8 cellular contexts compared by ENCODE assay signal in genomic region chr1:64744492-64745180, GRCh38. TPM values are rescaled to one million over a fixed set of nuclear protein-coding genes. Genes with fewer than 3 reads are reported as not detected.
DNase-seq lines count a peak whose midpoint lies in the region; ATAC-seq and TF ChIP-seq lines count a peak whose summit lies in the region.

A gene with protein sequence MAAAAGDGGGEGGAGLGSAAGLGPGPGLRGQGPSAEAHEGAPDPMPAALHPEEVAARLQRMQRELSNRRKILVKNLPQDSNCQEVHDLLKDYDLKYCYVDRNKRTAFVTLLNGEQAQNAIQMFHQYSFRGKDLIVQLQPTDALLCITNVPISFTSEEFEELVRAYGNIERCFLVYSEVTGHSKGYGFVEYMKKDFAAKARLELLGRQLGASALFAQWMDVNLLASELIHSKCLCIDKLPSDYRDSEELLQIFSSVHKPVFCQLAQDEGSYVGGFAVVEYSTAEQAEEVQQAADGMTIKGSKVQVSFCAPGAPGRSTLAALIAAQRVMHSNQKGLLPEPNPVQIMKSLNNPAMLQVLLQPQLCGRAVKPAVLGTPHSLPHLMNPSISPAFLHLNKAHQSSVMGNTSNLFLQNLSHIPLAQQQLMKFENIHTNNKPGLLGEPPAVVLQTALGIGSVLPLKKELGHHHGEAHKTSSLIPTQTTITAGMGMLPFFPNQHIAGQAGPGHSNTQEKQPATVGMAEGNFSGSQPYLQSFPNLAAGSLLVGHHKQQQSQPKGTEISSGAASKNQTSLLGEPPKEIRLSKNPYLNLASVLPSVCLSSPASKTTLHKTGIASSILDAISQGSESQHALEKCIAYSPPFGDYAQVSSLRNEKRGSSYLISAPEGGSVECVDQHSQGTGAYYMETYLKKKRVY (plus strand): TSS chr1:64745075. CDS start chr1:64745173, 98 bp downstream.

- peaks cover 3% of the 10 kb centered on the region for H3K27me3 ChIP-seq in ectodermal cell (ENCODE audit: control insufficient read depth, insufficient read depth, low read length, poor library complexity, severe bottlenecking)
- H3K27me3 ChIP-seq in lower lobe of right lung (ENCODE audit: low read depth), result no peaks in the 10 kb centered on the region

- H3K9me3 ChIP-seq in ES-I3 (ENCODE audit: control insufficient read depth, insufficient read depth, low read length) (no peaks in the 10 kb centered on the region), ectodermal cell (ENCODE audit: control insufficient read depth, low read length) (no peaks in the 10 kb centered on the region), lower lobe of right lung (no peaks in the 10 kb centered on the region)

- H3K4me3 ChIP-seq in ectodermal cell (ENCODE audit: insufficient read depth, low read depth, low read length) (peak within 1 kb of the TSS; percentile 81), lower lobe of right lung (peak within 1 kb of the TSS; percentile 82)

- DNase-seq in NCI-H446 treated with DMSO at 0.1 percent for 48 hours (lab: John Stamatoyannopoulos, UW) (peak; percentile 71), lower lobe of right lung (peak; percentile 86)
- peak; percentile 54 for DNase-seq in activated CD4-positive, alpha-beta memory T cell treated with anti-CD3 and anti-CD28 coated beads, Interleukin-2, amount 10 ng/mL, durations not matched to agents 7 days and 5 days
- peak; percentile 18 to 38 (median 35) for DNase-seq in stimulated activated CD4-positive, alpha-beta T cell treated with anti-CD3 and anti-CD28 coated beads, TNF-alpha, amount 100 ng/mL, for 48 hours (ENCODE audit: low read depth in 3 of 3)
- no peak for DNase-seq in NK-92 treated with Interleukin-12 subunit alpha and Interleukin-12 subunit beta, amount 100 ng/mL, for 24 hours (lab: John Stamatoyannopoulos, UW)

- H3K27me3 Mint-ChIP-seq in activated CD4-positive, alpha-beta memory T cell treated with anti-CD3 and anti-CD28 coated beads, Interleukin-2, amount 10 ng/mL, durations not matched to agents 7 days and 5 days, result peaks cover 20% of the 10 kb centered on the region

- H3K4me1 ChIP-seq in ES-I3 (ENCODE audit: insufficient read depth, low read length) (no peaks in the 10 kb centered on the region), ectodermal cell (ENCODE audit: control insufficient read depth, insufficient read depth, low read length) (peaks cover 5% of the 10 kb centered on the region), lower lobe of right lung (peaks cover 19% of the 10 kb centered on the region)

- TF ChIP-seq CTCF in lower lobe of right lung (IDR thresholded peaks at IDR 0.05), result peak; percentile 54

- CTCF ChIA-PET in activated CD4-positive, alpha-beta memory T cell treated with anti-CD3 and anti-CD28 coated beads, Interleukin-2, amount 10 ng/mL, durations not matched to agents 7 days and 5 days (lab: Charles Lee), result no interaction called here

- H3K4me3 Mint-ChIP-seq in activated CD4-positive, alpha-beta memory T cell treated with anti-CD3 and anti-CD28 coated beads, Interleukin-2, amount 10 ng/mL, durations not matched to agents 7 days and 5 days, result peak within 1 kb of the TSS; percentile 76

- peak within 1 kb of the TSS; percentile 71 for H3K9ac ChIP-seq in ES-I3 (ENCODE audit: low read depth, low read length)

- POLR2A ChIA-PET in activated CD4-positive, alpha-beta memory T cell treated with anti-CD3 and anti-CD28 coated beads, Interleukin-2, amount 10 ng/mL, durations not matched to agents 7 days and 5 days (lab: Charles Lee), result no interaction called here

- peaks cover 17% of the 10 kb centered on the region for H3K4me1 Mint-ChIP-seq in activated CD4-positive, alpha-beta memory T cell treated with anti-CD3 and anti-CD28 coated beads, Interleukin-2, amount 10 ng/mL, durations not matched to agents 7 days and 5 days

- H3K36me3 ChIP-seq in ES-I3 (ENCODE audit: insufficient read depth, low read length) (no peaks in the 10 kb centered on the region), ectodermal cell (ENCODE audit: control insufficient read depth, insufficient read depth, low read length) (no peaks in the 10 kb centered on the region), lower lobe of right lung (no peaks in the 10 kb centered on the region)

- ATAC-seq in HG02852 (IDR thresholded peaks at IDR 0.05; ENCODE audit: unreplicated experiment) (peak; percentile 59), lower lobe of right lung (peak; percentile 92 to 95)

- H3K27ac Mint-ChIP-seq in activated CD4-positive, alpha-beta memory T cell treated with anti-CD3 and anti-CD28 coated beads, Interleukin-2, amount 10 ng/mL, durations not matched to agents 7 days and 5 days, result no peak within 1 kb of the TSS

- WGBS in ectodermal cell, 2 experiments, result 0% methylated on average over 76 of the region's 76 CpGs

- H3K27ac ChIP-seq in ectodermal cell (ENCODE audit: insufficient read depth, low read depth, low read length, poor library complexity, severe bottlenecking) (no peak within 1 kb of the TSS), lower lobe of right lung (peak within 1 kb of the TSS; percentile 84)

- intact Hi-C loops in lower lobe of right lung (cut with DNase I), result no loop called here

- H3K9me3 Mint-ChIP-seq in activated CD4-positive, alpha-beta memory T cell treated with anti-CD3 and anti-CD28 coated beads, Interleukin-2, amount 10 ng/mL, durations not matched to agents 7 days and 5 days, result no peaks in the 10 kb centered on the region

- no peaks in the 10 kb centered on the region for H3K36me3 Mint-ChIP-seq in activated CD4-positive, alpha-beta memory T cell treated with anti-CD3 and anti-CD28 coated beads, Interleukin-2, amount 10 ng/mL, durations not matched to agents 7 days and 5 days (ENCODE audit: low read depth)

RNA-seq across cellular contexts. Expression of the gene that starts here (rescaled TPM):
- 1 to 10 TPM; 1.6 to 1.8 TPM for total RNA-seq in activated CD4-positive, alpha-beta memory T cell treated with anti-CD3 and anti-CD28 coated beads, Interleukin-2, amount 10 ng/mL, durations not matched to agents 7 days and 5 days
- 25.0 TPM for polyA plus RNA-seq in ectodermal cell (2013, experiment 1 of 4)
- 24.7 TPM for polyA plus RNA-seq in ectodermal cell (2013, experiment 2 of 4)
- polyA plus RNA-seq in ectodermal cell (2013, experiment 3 of 4), result 19.5 TPM
- 18.6 TPM for polyA plus RNA-seq in ectodermal cell (2013, experiment 4 of 4)
- total RNA-seq in lower lobe of right lung, result 12.0 TPM
